ENCODE assay signal across 13 cellular contexts in genomic region chr17:39118674-39119419, GRCh38. TPM values are rescaled to one million over a fixed set of nuclear protein-coding genes. Genes with fewer than 3 reads are reported as not detected.
A peak's percentile ranks its signal among the peaks of the same experiment; 100 is the strongest.
DNase-seq lines count a peak whose midpoint lies in the region; ATAC-seq, FAIRE-seq and TF ChIP-seq lines count a peak whose summit lies in the region.
"Had no signal": no experiment of that assay in that cellular context is flagged by ENCODE, and none has a peak within 500 bp of the region (broad histone marks: within the 10 kb centered on the region; RNA-seq: fewer than 3 reads in every experiment).

No MANE protein-coding gene starts in this region.

- no peaks in the 10 kb centered on the region for H3K9me1 ChIP-seq in K562 (ENCODE audit: control insufficient read depth, insufficient read depth, low read length)

- no TSS peak for BruUV-seq in K562 (replicated peaks; lab: Mats Ljungman, UMichigan)

- TF ChIP-seq RAD21 in K562 (CRISPR knock-in tag; conservative IDR thresholded peaks at IDR 0.05 in 1 of 2, IDR thresholded peaks at IDR 0.05 in 1 of 2): no peak

- no peaks in the 10 kb centered on the region for H3K9me3 Mint-ChIP-seq in activated CD4-positive, alpha-beta memory T cell treated with anti-CD3 and anti-CD28 coated beads for 36 hours
- no peaks in the 10 kb centered on the region for H3K9me3 Mint-ChIP-seq in osteocyte (ENCODE audit: unreplicated experiment)
- H3K9me3 Mint-ChIP-seq: activated naive CD4-positive, alpha-beta T cell treated with anti-CD3 and anti-CD28 coated beads for 36 hours had no signal

- no peak overlapping the region for H3K27ac Mint-ChIP-seq in activated CD4-positive, alpha-beta memory T cell treated with anti-CD3 and anti-CD28 coated beads for 36 hours
- H3K27ac Mint-ChIP-seq in osteocyte (ENCODE audit: unreplicated experiment): no peak overlapping the region
- H3K27ac Mint-ChIP-seq: activated naive CD4-positive, alpha-beta T cell treated with anti-CD3 and anti-CD28 coated beads for 36 hours; dendritic cell treated with granulocyte-macrophage colony-stimulating factor and Interleukin-4, amounts not matched to agents 40 ng/mL and 50 ng/mL, for 4 days had no signal

- peak; percentile 91 for DNase-seq in CD1c-positive myeloid dendritic cell (ENCODE audit: extremely low spot score)
- peak in 1 of 4 experiments; percentile 32 for DNase-seq in K562 (ENCODE audit: extremely low read depth in 1 of 4, low spot score in 3 of 4)
- DNase-seq in activated CD4-positive, alpha-beta memory T cell treated with anti-CD3 and anti-CD28 coated beads for 36 hours: no peak
- DNase-seq in HCEC 1CT: no peak
- DNase-seq in osteocyte (ENCODE audit: extremely low spot score, unreplicated experiment): no peak
- DNase-seq: activated naive CD4-positive, alpha-beta T cell treated with anti-CD3 and anti-CD28 coated beads for 36 hours; NCI-H1417; PC-3 had no signal

- TF ChIP-seq POLR2A in K562 (conservative IDR thresholded peaks at IDR 0.05): no peak

- WGBS in K562 (ENCODE audit: insufficient coverage, low coverage, missing lambda C conversion rate): 14% methylated on average over 5 of the region's 5 CpGs

- intact Hi-C loops in K562 (cut with micrococcal nuclease): no loop called here
- intact Hi-C loops in activated CD4-positive, alpha-beta memory T cell treated with anti-CD3 and anti-CD28 coated beads for 36 hours (cut with micrococcal nuclease): no loop called here

- no peaks in the 10 kb centered on the region for H3K79me2 ChIP-seq in K562 (ENCODE audit: control insufficient read depth, insufficient read depth, low read length)
- H3K79me2 ChIP-seq: hepatocyte had no signal

- no peak overlapping the region for H3K9ac ChIP-seq in K562 (ENCODE audit: insufficient read depth in 1 of 2, low read depth in 2 of 2, low read length in 2 of 2)

- no peaks in the 10 kb centered on the region for H3K27me3 Mint-ChIP-seq in activated CD4-positive, alpha-beta memory T cell treated with anti-CD3 and anti-CD28 coated beads for 36 hours
- H3K27me3 Mint-ChIP-seq in osteocyte (ENCODE audit: unreplicated experiment): peaks cover 2% of the 10 kb centered on the region

- no peak overlapping the region for H3K4me3 ChIP-seq in K562
- H3K4me3 ChIP-seq: hepatocyte had no signal

- no peaks in the 10 kb centered on the region for H3K36me3 Mint-ChIP-seq in activated CD4-positive, alpha-beta memory T cell treated with anti-CD3 and anti-CD28 coated beads for 36 hours
- no peaks in the 10 kb centered on the region for H3K36me3 Mint-ChIP-seq in osteocyte (ENCODE audit: unreplicated experiment)

- H3K9me3 ChIP-seq in K562 (replicated peaks; ENCODE audit: control insufficient read depth, insufficient read depth, low read depth, low read length): no peaks in the 10 kb centered on the region

- H3K4me3 Mint-ChIP-seq in activated CD4-positive, alpha-beta memory T cell treated with anti-CD3 and anti-CD28 coated beads for 36 hours: no peak overlapping the region
- H3K4me3 Mint-ChIP-seq in osteocyte (ENCODE audit: unreplicated experiment): no peak overlapping the region
- H3K4me3 Mint-ChIP-seq: activated naive CD4-positive, alpha-beta T cell treated with anti-CD3 and anti-CD28 coated beads for 36 hours; dendritic cell treated with granulocyte-macrophage colony-stimulating factor and Interleukin-4, amounts not matched to agents 40 ng/mL and 50 ng/mL, for 4 days had no signal

- in situ Hi-C loops in K562 (cut with MboI): no loop called here

- POLR2A ChIA-PET in K562 (lab: Yijun Ruan, JAX): no interaction called here
- POLR2A ChIA-PET in activated CD4-positive, alpha-beta memory T cell treated with anti-CD3 and anti-CD28 coated beads for 36 hours (lab: Charles Lee): no interaction called here

- H2AFZ ChIP-seq in K562 (ENCODE audit: low read depth, low read length): no peak overlapping the region
- H2AFZ ChIP-seq: hepatocyte had no signal

- no peak overlapping the region for H3K4me2 ChIP-seq in K562 (ENCODE audit: insufficient read depth, low read length)
- H3K4me2 ChIP-seq: hepatocyte had no signal

- CTCF ChIA-PET in K562 (lab: Yijun Ruan, JAX; ENCODE audit: low intra/inter-chr PET ratio): no interaction called here
- CTCF ChIA-PET in activated CD4-positive, alpha-beta memory T cell treated with anti-CD3 and anti-CD28 coated beads for 36 hours (lab: Charles Lee): no interaction called here

- no peaks in the 10 kb centered on the region for H3K36me3 ChIP-seq in K562 (ENCODE audit: control insufficient read depth, insufficient read depth, low read length)

- no peak for TF ChIP-seq EP300 in K562 (IDR thresholded peaks at IDR 0.05; ENCODE audit: low read length)

- no peak for FAIRE-seq in K562 (lab: Jason Lieb, UNC)

- ATAC-seq in GM19397 (IDR thresholded peaks at IDR 0.05; ENCODE audit: unreplicated experiment) (peak; percentile 42), HG03439 (IDR thresholded peaks at IDR 0.05; ENCODE audit: unreplicated experiment) (peak; percentile 44), K562 (no peak), HG02571 (IDR thresholded peaks at IDR 0.05; ENCODE audit: unreplicated experiment) (no peak)
- ATAC-seq: PC-3 had no signal

- H3K4me1 Mint-ChIP-seq in activated CD4-positive, alpha-beta memory T cell treated with anti-CD3 and anti-CD28 coated beads for 36 hours (ENCODE audit: low read depth): no peaks in the 10 kb centered on the region
- H3K4me1 Mint-ChIP-seq in osteocyte (ENCODE audit: unreplicated experiment): peaks cover 6% of the 10 kb centered on the region

- TF ChIP-seq CTCF in K562 (IDR thresholded peaks at IDR 0.05 in 2 of 3, conservative IDR thresholded peaks at IDR 0.05 in 1 of 3; ENCODE audit: insufficient read depth in 2 of 3, low read depth in 1 of 3, low read length in 3 of 3): no peak
- no peak for TF ChIP-seq CTCF in osteocyte (IDR thresholded peaks at IDR 0.05)

- H3K4me1 ChIP-seq in K562 (replicated peaks in 1 of 2; ENCODE audit: control insufficient read depth in 2 of 2, insufficient read depth in 2 of 2, low read length in 2 of 2): peaks cover 6 to 8% of the 10 kb centered on the region in 2 experiments; a peak in 3 of 5 replicates

- H3K27ac ChIP-seq in K562 (ENCODE audit: extremely low read depth, low read depth, low read length): no peak overlapping the region
- H3K27ac ChIP-seq: hepatocyte had no signal

- H4K20me1 ChIP-seq in K562 (replicated peaks; ENCODE audit: control insufficient read depth, insufficient read depth, low read length): no peaks in the 10 kb centered on the region

- peaks cover 17 to 63% of the 10 kb centered on the region in 2 experiments for H3K27me3 ChIP-seq in K562 (ENCODE audit: control insufficient read depth in 2 of 2, insufficient read depth in 2 of 2, low read length in 2 of 2)
- H3K27me3 ChIP-seq: hepatocyte had no signal

TF ChIP-seq in K562, 482 proteins besides CTCF, POLR2A, EP300 and RAD21 (continues in another document):
- peak; percentile 31; the same call in 1 of the 2 replicates for TF ChIP-seq RAD51 (IDR thresholded peaks at IDR 0.05; ENCODE audit: borderline replicate concordance, low read depth)

RNA-seq across cellular contexts. Expression of gene PLXDC1, which starts 32.6 kb away (rescaled TPM):
- not detected in 2 replicates for total RNA-seq in K562 (2011; cell fraction: chromatin; rRNA removed; ENCODE audit: low replicate concordance)
- not detected in 2 replicates for total RNA-seq in K562 (2011; cell fraction: nucleolus; rRNA removed)
- not detected in 2 replicates for total RNA-seq in K562 (2011; cell fraction: nucleoplasm; rRNA removed)
- total RNA-seq in K562 (2014; rRNA removed): not detected in 2 replicates
- not detected in 2 replicates for total RNA-seq in K562 (2014; rRNA removed; fragmentation: Illumina TruSeq; extraction: Trizol)
- not detected in 2 replicates for total RNA-seq in K562 (2015; rRNA removed; fragmentation: Illumina TruSeq; extraction: Trizol)
- total RNA-seq in K562 (2021): not detected in 2 replicates
- polyA plus RNA-seq in K562 (2011; rRNA removed): 0.11 TPM in 1 of 2 replicates, not detected in the other
- polyA plus RNA-seq in K562 (2011; cell fraction: cytosol; rRNA removed): not detected in 2 replicates
- polyA plus RNA-seq in K562 (2011; cell fraction: nucleus; rRNA removed): 0.21 and 0.29 TPM in 2 replicates
- 0.01 and 0.03 TPM in 2 replicates for polyA plus RNA-seq in K562 (2012)
- not detected in 2 replicates for polyA plus RNA-seq in K562 (2014; fragmentation: Illumina TruSeq; extraction: Trizol)
- polyA plus RNA-seq in K562 (2014; fragmentation: Nextera tagmentation; extraction: Ambion mirVana): not detected
- not detected in 2 replicates for polyA plus RNA-seq in K562 (2014; rRNA removed)
- polyA minus RNA-seq in K562 (2011; rRNA and poly(A)+ RNA removed): not detected in 2 replicates
- polyA minus RNA-seq in K562 (2011; cell fraction: cytosol; rRNA and poly(A)+ RNA removed): not detected in 2 replicates
- not detected in 2 replicates for polyA minus RNA-seq in K562 (2011; cell fraction: nucleus; rRNA and poly(A)+ RNA removed)
- 1 to 10 TPM; 1.2 to 2.2 TPM for total RNA-seq in activated CD4-positive, alpha-beta memory T cell treated with anti-CD3 and anti-CD28 coated beads for 36 hours
- total RNA-seq in osteocyte: 17.1 and 19.7 TPM in 2 replicates
- total RNA-seq: PC-3 had no signal

RNA-seq across cellular contexts. Expression of gene ARL5C, which starts 47.1 kb away (rescaled TPM):
- 0.16 TPM in 1 of 2 replicates, not detected in the other for total RNA-seq in K562 (2011; cell fraction: chromatin; rRNA removed; ENCODE audit: low replicate concordance)
- total RNA-seq in K562 (2011; cell fraction: nucleolus; rRNA removed): not detected in 2 replicates
- total RNA-seq in K562 (2011; cell fraction: nucleoplasm; rRNA removed): not detected in 2 replicates
- total RNA-seq in K562 (2014; rRNA removed): not detected in 2 replicates
- total RNA-seq in K562 (2014; rRNA removed; fragmentation: Illumina TruSeq; extraction: Trizol): not detected in 2 replicates
- total RNA-seq in K562 (2015; rRNA removed; fragmentation: Illumina TruSeq; extraction: Trizol): not detected in 2 replicates
- not detected in 2 replicates for total RNA-seq in K562 (2021)
- polyA plus RNA-seq in K562 (2011; rRNA removed): not detected in 2 replicates
- polyA plus RNA-seq in K562 (2011; cell fraction: cytosol; rRNA removed): not detected in 2 replicates
- polyA plus RNA-seq in K562 (2011; cell fraction: nucleus; rRNA removed): not detected in 2 replicates
- not detected in 2 replicates for polyA plus RNA-seq in K562 (2012)
- polyA plus RNA-seq in K562 (2014; fragmentation: Illumina TruSeq; extraction: Trizol): not detected in 2 replicates
- polyA plus RNA-seq in K562 (2014; fragmentation: Nextera tagmentation; extraction: Ambion mirVana): not detected
- polyA plus RNA-seq in K562 (2014; rRNA removed): not detected in 2 replicates
- polyA minus RNA-seq in K562 (2011; rRNA and poly(A)+ RNA removed): not detected in 2 replicates
- not detected in 2 replicates for polyA minus RNA-seq in K562 (2011; cell fraction: cytosol; rRNA and poly(A)+ RNA removed)
- polyA minus RNA-seq in K562 (2011; cell fraction: nucleus; rRNA and poly(A)+ RNA removed): not detected in 2 replicates
- total RNA-seq in activated CD4-positive, alpha-beta memory T cell treated with anti-CD3 and anti-CD28 coated beads for 36 hours: not detected
- total RNA-seq in osteocyte: not detected in 2 replicates
- total RNA-seq: activated naive CD4-positive, alpha-beta T cell treated with anti-CD3 and anti-CD28 coated beads for 36 hours; hepatocyte; PC-3 had no signal
- polyA plus RNA-seq: hepatocyte had no signal

Comparison
In these comparisons a context has a peak if more than half of its experiments do, and no peak if none do; other contexts are left out.
1. ATAC-seq: peak in GM19397 (single experiment) and HG03439 (single experiment); none in K562 (single experiment) and HG02571 (single experiment).